7 cellular contexts compared by ENCODE assay signal in the genomic region with DNA sequence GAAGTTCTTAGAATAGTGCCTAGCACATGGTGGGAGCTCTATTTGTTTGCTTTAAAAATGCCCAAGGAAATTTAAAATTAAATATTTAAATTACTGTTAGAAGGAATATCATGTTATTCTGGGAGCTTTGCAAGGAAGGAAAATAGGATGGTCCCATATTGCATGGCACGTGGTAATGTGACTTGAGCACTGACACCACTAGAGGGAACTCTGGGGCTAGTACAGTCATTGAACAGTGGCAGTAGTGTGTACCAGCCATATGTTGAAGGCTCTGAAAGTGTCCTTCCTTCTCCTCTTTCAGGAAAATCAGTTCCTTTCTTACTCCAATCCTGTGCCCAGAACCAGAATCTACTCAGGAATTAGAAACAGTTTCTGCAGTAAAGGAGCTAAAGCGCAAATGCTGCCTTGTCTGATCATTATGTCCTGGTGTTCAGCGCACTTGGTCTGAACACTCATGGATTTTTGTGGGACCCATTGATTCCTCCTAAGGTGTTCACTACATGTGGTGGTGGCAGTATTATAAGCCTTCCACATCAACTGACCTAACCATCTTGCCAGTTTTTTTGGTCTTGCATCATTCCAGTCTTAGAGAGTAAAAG. TPM values are rescaled to one million over a fixed set of nuclear protein-coding genes. Genes with fewer than 3 reads are reported as not detected.
A peak's percentile ranks its signal among the peaks of the same experiment; 100 is the strongest.
DNase-seq lines count a peak whose midpoint lies in the region; ATAC-seq and TF ChIP-seq lines count a peak whose summit lies in the region.

No MANE protein-coding gene starts in this region.

- no peak overlapping the region for H3K27ac ChIP-seq in RWPE1
- no peak overlapping the region for H3K27ac ChIP-seq in sigmoid colon

- H3K4me3 ChIP-seq in foreskin fibroblast (ENCODE audit: low read depth in 1 of 2, low read length in 2 of 2): no peak overlapping the region
- H3K4me3 ChIP-seq in sigmoid colon: no peak overlapping the region

- peaks cover 17 to 37% of the 10 kb centered on the region in 2 donors for H3K27me3 Mint-ChIP-seq in effector memory CD8-positive, alpha-beta T cell

- H3K36me3 Mint-ChIP-seq in effector memory CD8-positive, alpha-beta T cell (ENCODE audit: insufficient read depth): no peaks in the 10 kb centered on the region

- no peak for TF ChIP-seq POLR2A in sigmoid colon (IDR thresholded peaks at IDR 0.05)

- no peaks in the 10 kb centered on the region for H3K9me3 Mint-ChIP-seq in effector memory CD8-positive, alpha-beta T cell

- intact Hi-C loops in sigmoid colon (cut with DNase I): no loop called here

- H3K4me1 Mint-ChIP-seq in effector memory CD8-positive, alpha-beta T cell (ENCODE audit: low read depth in 2 of 2): peaks cover 0 to 2% of the 10 kb centered on the region in 2 donors

- no peak overlapping the region for H3K4me3 Mint-ChIP-seq in effector memory CD8-positive, alpha-beta T cell

- H3K9me3 ChIP-seq in sigmoid colon: no peaks in the 10 kb centered on the region

- peak; percentile 6 for DNase-seq in ELF-1 (ENCODE audit: low read depth, low spot score)
- peak; percentile 74 for DNase-seq in RWPE1 (ENCODE audit: low spot score)
- peak; percentile 7 to 25 for DNase-seq in foreskin fibroblast
- no peak for DNase-seq in effector memory CD8-positive, alpha-beta T cell
- no peak for DNase-seq in sigmoid colon

- TF ChIP-seq CTCF in RWPE1 (conservative IDR thresholded peaks at IDR 0.05; ENCODE audit: low read depth) (peak; percentile 62), foreskin fibroblast (IDR thresholded peaks at IDR 0.05; ENCODE audit: low read depth, low read length) (peak; percentile 57), sigmoid colon (IDR thresholded peaks at IDR 0.05) (peak in 1 of 4 experiments; percentile 15)

- no peak overlapping the region for H3K27ac Mint-ChIP-seq in effector memory CD8-positive, alpha-beta T cell

- POLR2A ChIA-PET in RWPE1 (lab: Yijun Ruan, JAX; ENCODE audit: low non-redundant PET): no interaction called here

- WGBS in sigmoid colon, 2 donors: 66 to 70% methylated on average over 3 of the region's 3 CpGs

- H3K4me1 ChIP-seq in sigmoid colon: no peaks in the 10 kb centered on the region

- CTCF ChIA-PET in RWPE1 (lab: Yijun Ruan, JAX): interaction anchor here (0.6 to 2.0 kb wide), 20 partner anchors 9 to 1258 kb away, joined by 3 to 11 read pairs (median 3); a partner anchor contains a TSS

- no peak for TF ChIP-seq EP300 in sigmoid colon (IDR thresholded peaks at IDR 0.05)

- ATAC-seq in GM19452 (IDR thresholded peaks at IDR 0.05; ENCODE audit: unreplicated experiment): peak; percentile 48
- ATAC-seq in HG03432 (IDR thresholded peaks at IDR 0.05; ENCODE audit: unreplicated experiment): peak; percentile 62
- no peak for ATAC-seq in effector memory CD8-positive, alpha-beta T cell (replicated peaks)

- H3K36me3 ChIP-seq in sigmoid colon: no peaks in the 10 kb centered on the region

- H3K27me3 ChIP-seq in sigmoid colon: no peaks in the 10 kb centered on the region

RNA-seq across cellular contexts. Expression of a gene that starts 54.1 kb away (rescaled TPM):
- total RNA-seq in sigmoid colon: under 1 TPM in 2 of 4 donors, not detected in 2; under 0.01 to 0.27 TPM
- polyA plus RNA-seq in sigmoid colon: 10 to 100 TPM; 16.0 to 63.1 (median 22.8) TPM

Comparison
In these comparisons a context has a peak if more than half of its experiments do, and no peak if none do; other contexts are left out.
1. DNase-seq: peak in ELF-1 (single experiment), RWPE1 (single experiment) and foreskin fibroblast (2 of 2); none in effector memory CD8-positive, alpha-beta T cell (0 of 3) and sigmoid colon (single experiment).